Comparison of ENCODE assay signal across 1 cellular context in the genomic region with DNA sequence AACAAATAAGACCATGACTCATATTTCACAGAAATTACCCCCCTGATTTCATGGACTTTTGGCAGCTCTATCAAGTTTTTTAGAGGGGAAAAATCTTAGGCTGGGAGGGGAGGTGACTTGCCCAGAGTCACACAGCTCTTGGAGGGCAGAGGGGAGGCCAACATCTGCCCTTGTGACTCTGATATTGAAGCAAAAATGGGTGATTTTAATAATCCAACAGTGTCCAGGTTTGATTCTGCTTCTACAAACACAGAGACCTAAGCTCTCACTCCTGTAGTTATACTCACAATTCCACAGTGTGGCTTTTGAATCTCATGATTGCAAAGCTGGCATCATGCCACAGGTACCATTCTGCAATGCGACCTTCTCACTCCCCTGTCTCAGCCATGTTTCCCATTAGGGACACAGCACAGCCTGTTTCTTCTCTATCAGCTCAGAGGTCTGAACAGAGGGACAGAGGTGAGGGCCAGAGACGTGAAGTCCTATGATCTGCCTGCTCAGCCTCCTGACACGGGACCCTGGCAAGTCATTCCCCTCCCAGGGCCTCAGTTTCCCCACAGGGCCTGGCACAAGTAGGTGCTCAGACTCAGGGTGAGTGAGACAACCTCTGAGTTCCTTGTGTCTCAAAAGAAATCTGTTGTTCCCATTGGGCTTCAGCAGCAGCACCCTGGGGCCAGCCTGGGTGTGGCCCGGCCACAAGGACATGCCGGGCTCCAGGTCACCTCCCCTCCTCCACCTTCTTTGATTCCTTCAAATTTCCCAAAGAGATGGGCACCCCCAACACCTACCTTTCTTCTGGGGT.
TF ChIP-seq lines count a peak whose summit lies in the region.

No MANE protein-coding gene starts in this region.

TF ChIP-seq in H1, 55 proteins besides CTCF, POLR2A, EP300 and RAD21:
- TF ChIP-seq TAF7 (optimal IDR thresholded peaks at IDR 0.05; ENCODE audit: borderline replicate concordance, low read depth, low read length) (no peak), TAF1 (IDR thresholded peaks at IDR 0.05; ENCODE audit: low read depth, low read length) (no peak), SP1 (IDR thresholded peaks at IDR 0.05; ENCODE audit: low read depth, low read length) (no peak), TCF12 (IDR thresholded peaks at IDR 0.05; ENCODE audit: low read depth, low read length) (no peak), NANOG (IDR thresholded peaks at IDR 0.05; ENCODE audit: insufficient read depth, low read depth, low read length, poor library complexity, severe bottlenecking) (no peak), SP4 (IDR thresholded peaks at IDR 0.05; ENCODE audit: low read length) (no peak), HDAC2 (IDR thresholded peaks at IDR 0.05; ENCODE audit: borderline replicate concordance in 1 of 2, low read depth in 2 of 2, low read length in 2 of 2) (no peak), KDM5A (IDR thresholded peaks at IDR 0.05; ENCODE audit: low read length) (no peak)
- TF ChIP-seq, protein P1, sequence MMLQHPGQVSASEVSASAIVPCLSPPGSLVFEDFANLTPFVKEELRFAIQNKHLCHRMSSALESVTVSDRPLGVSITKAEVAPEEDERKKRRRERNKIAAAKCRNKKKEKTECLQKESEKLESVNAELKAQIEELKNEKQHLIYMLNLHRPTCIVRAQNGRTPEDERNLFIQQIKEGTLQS (IDR thresholded peaks at IDR 0.05; ENCODE audit: insufficient read depth, low read depth, low read length), result no peak
- TF ChIP-seq, protein P2, sequence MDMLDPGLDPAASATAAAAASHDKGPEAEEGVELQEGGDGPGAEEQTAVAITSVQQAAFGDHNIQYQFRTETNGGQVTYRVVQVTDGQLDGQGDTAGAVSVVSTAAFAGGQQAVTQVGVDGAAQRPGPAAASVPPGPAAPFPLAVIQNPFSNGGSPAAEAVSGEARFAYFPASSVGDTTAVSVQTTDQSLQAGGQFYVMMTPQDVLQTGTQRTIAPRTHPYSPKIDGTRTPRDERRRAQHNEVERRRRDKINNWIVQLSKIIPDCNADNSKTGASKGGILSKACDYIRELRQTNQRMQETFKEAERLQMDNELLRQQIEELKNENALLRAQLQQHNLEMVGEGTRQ (IDR thresholded peaks at IDR 0.05; ENCODE audit: low read length), result no peak
